8 cellular contexts compared by ENCODE assay signal in the genomic region with DNA sequence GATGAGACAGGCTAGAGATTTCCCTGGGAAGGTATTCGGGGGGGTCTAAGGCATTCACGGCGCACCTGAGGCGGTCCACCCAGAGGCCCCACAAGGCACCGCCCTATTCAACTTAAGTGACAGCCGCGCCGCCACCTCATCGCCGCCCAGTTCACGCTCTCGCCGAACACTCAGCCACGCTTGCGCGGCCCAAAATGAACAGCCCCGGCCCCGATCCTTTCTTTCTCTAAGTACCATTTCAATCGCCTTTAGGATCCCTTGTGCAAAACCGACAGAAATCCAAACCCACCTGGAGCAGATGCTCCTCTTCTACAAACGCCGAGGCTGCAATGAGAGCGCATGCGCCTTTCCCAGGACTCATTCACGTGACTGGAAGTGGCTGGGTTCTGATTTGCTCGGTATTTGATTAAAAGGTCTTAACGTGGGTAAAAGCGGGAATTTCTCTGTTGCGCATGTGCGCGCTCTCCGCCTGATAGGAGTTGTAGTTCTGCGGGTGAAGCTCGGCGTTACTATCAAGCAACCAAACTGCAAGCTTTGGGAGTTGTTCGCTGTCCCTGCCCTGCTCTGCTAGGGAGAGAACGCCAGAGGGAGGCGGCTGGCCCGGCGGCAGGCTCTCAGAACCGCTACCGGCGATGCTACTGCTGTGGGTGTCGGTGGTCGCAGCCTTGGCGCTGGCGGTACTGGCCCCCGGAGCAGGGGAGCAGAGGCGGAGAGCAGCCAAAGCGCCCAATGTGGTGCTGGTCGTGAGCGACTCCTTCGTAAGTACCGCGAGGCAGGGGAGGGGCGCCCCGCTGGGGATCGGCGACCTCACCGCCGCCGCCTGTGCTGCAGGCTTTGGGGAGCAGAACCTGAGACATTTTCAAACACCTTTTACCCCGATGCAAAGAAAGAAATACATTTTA. TPM values are rescaled to one million over a fixed set of nuclear protein-coding genes. Genes with fewer than 3 reads are reported as not detected.
DNase-seq lines count a peak whose midpoint lies in the region; ATAC-seq and TF ChIP-seq lines count a peak whose summit lies in the region.

A gene with protein sequence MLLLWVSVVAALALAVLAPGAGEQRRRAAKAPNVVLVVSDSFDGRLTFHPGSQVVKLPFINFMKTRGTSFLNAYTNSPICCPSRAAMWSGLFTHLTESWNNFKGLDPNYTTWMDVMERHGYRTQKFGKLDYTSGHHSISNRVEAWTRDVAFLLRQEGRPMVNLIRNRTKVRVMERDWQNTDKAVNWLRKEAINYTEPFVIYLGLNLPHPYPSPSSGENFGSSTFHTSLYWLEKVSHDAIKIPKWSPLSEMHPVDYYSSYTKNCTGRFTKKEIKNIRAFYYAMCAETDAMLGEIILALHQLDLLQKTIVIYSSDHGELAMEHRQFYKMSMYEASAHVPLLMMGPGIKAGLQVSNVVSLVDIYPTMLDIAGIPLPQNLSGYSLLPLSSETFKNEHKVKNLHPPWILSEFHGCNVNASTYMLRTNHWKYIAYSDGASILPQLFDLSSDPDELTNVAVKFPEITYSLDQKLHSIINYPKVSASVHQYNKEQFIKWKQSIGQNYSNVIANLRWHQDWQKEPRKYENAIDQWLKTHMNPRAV (plus strand): TSS at position 455 of the 902 bp plus-strand sequence. CDS start 178 bp downstream, at position 633.
A gene (minus strand): TSS at position 331 of the 902 bp plus-strand sequence. CDS start 7,827 bp downstream, outside the sequence.

- no peaks in the 10 kb centered on the region for H4K20me1 ChIP-seq in SK-N-SH (ENCODE audit: insufficient read depth)
- no peaks in the 10 kb centered on the region for H4K20me1 ChIP-seq in osteoblast (ENCODE audit: insufficient read depth, low read length)

- H3K9ac ChIP-seq in SK-N-SH = peak within 1 kb of the TSS; percentile 67

- 0 out of 4 replicates have a peak, but pooled peaks of 1 of the 2 experiments have one; percentile 32 for TF ChIP-seq EP300 in SK-N-SH (IDR thresholded peaks at IDR 0.05; ENCODE audit: borderline replicate concordance in 1 of 2, low read depth in 1 of 2, low read length in 1 of 2)

- H3K27me3 ChIP-seq in SK-N-SH (ENCODE audit: insufficient read depth) (no peaks in the 10 kb centered on the region), osteoblast (ENCODE audit: insufficient read depth, low read length) (no peaks in the 10 kb centered on the region), thymus (ENCODE audit: control insufficient read depth, insufficient read depth) (no peaks in the 10 kb centered on the region)

- POLR2A ChIA-PET in GM10248 (lab: Yijun Ruan, JAX) = interaction anchor here (0.6 to 1.0 kb wide), 2 partner anchors 67 to 224 kb away, joined by 4 read pairs; no protein-coding TSS in a partner anchor
- POLR2A ChIA-PET in SK-N-SH (lab: Yijun Ruan, JAX) = interaction anchor here (1.0 kb wide), 1 partner anchor 9 kb away, joined by 3 read pairs; no protein-coding TSS in a partner anchor

- peak; percentile 91 for DNase-seq in GM10248 (ENCODE audit: extremely low spot score)
- DNase-seq in NCI-H1048 (lab: John Stamatoyannopoulos, UW) = peak; percentile 95
- DNase-seq in SK-N-SH = peak; percentile 92
- DNase-seq in glutamatergic neuron = peak; percentile 88
- peak; percentile 96 for DNase-seq in osteoblast (ENCODE audit: insufficient read length, low spot score, missing footprints)

- peaks cover 55% of the 10 kb centered on the region for H3K79me2 ChIP-seq in SK-N-SH (ENCODE audit: insufficient read depth)
- peaks cover 72% of the 10 kb centered on the region for H3K79me2 ChIP-seq in osteoblast (ENCODE audit: insufficient read depth, low read length)

- peak within 1 kb of the TSS; percentile 98 for H3K27ac Mint-ChIP-seq in activated naive CD8-positive, alpha-beta T cell
- H3K27ac Mint-ChIP-seq in glutamatergic neuron (ENCODE audit: unreplicated experiment) = peak within 1 kb of the TSS; percentile 99

- H3K4me2 ChIP-seq in SK-N-SH = peak within 1 kb of the TSS; percentile 77
- peak within 1 kb of the TSS; percentile 82 for H3K4me2 ChIP-seq in osteoblast (ENCODE audit: insufficient read depth, low read length)

- H3K4me3 ChIP-seq in SK-N-SH (ENCODE audit: low read depth in 2 of 2, low read length in 1 of 2) = peak within 1 kb of the TSS; percentile 81 to 92
- peak within 1 kb of the TSS; percentile 93 for H3K4me3 ChIP-seq in osteoblast (ENCODE audit: insufficient read depth, low read length)
- H3K4me3 ChIP-seq in thymus (ENCODE audit: low read length) = peak within 1 kb of the TSS; percentile 68

- TF ChIP-seq RAD21 in SK-N-SH (IDR thresholded peaks at IDR 0.05; ENCODE audit: low read length) = peak; percentile 13; the same call in 1 of the 2 replicates

- H3K9me2 ChIP-seq in SK-N-SH = no peaks in the 10 kb centered on the region

- 0% methylated on average over 43 of the region's 63 CpGs for WGBS in SK-N-SH (ENCODE audit: low lambda C conversion rate)
- under 1% methylated on average over 62 of the region's 63 CpGs for WGBS in thymus

- no peaks in the 10 kb centered on the region for H3K9me3 ChIP-seq in SK-N-SH
- H3K9me3 ChIP-seq in osteoblast (ENCODE audit: low read depth, low read length) = no peaks in the 10 kb centered on the region
- no peaks in the 10 kb centered on the region for H3K9me3 ChIP-seq in thymus (ENCODE audit: control insufficient read depth)

- H3K36me3 Mint-ChIP-seq in activated naive CD8-positive, alpha-beta T cell = peaks cover 8% of the 10 kb centered on the region
- H3K36me3 Mint-ChIP-seq in glutamatergic neuron (ENCODE audit: unreplicated experiment) = no peaks in the 10 kb centered on the region

- H3K27ac ChIP-seq in SK-N-SH (ENCODE audit: low read depth in 2 of 2, low read length in 1 of 2) (peak within 1 kb of the TSS; percentile 68 to 80), osteoblast (ENCODE audit: low read depth, low read length) (peak within 1 kb of the TSS; percentile 88), thymus (ENCODE audit: low read depth) (peak within 1 kb of the TSS; percentile 93)

- CTCF ChIA-PET in GM10248 (lab: Yijun Ruan, JAX) (interaction anchor here (0.9 to 1.1 kb wide), 3 partner anchors 9 to 292 kb away, joined by 3 read pairs; no protein-coding TSS in a partner anchor), SK-N-SH (lab: Yijun Ruan, JAX) (interaction anchor here (0.6 kb wide), 1 partner anchor 9 kb away, joined by 3 read pairs; no protein-coding TSS in a partner anchor)

- H3F3A ChIP-seq in SK-N-SH (replicated peaks; ENCODE audit: insufficient read depth) = no peaks in the 10 kb centered on the region

- peak within 1 kb of the TSS; percentile 96 for H3K4me3 Mint-ChIP-seq in activated naive CD8-positive, alpha-beta T cell
- H3K4me3 Mint-ChIP-seq in glutamatergic neuron (ENCODE audit: unreplicated experiment) = peak within 1 kb of the TSS; percentile 95

- peaks cover 9 to 21% of the 10 kb centered on the region in 2 experiments for H3K36me3 ChIP-seq in SK-N-SH (replicated peaks in 1 of 2; ENCODE audit: control insufficient read depth in 1 of 2, insufficient read depth in 2 of 2, low read length in 1 of 2)
- peaks cover 10% of the 10 kb centered on the region for H3K36me3 ChIP-seq in osteoblast (ENCODE audit: insufficient read depth, low read length)
- H3K36me3 ChIP-seq in thymus (ENCODE audit: control insufficient read depth, insufficient read depth) = no peaks in the 10 kb centered on the region

- peak within 1 kb of the TSS; percentile 92 for H2AFZ ChIP-seq in SK-N-SH (ENCODE audit: low read depth)
- peak within 1 kb of the TSS; percentile 97 for H2AFZ ChIP-seq in osteoblast (ENCODE audit: low read length)

- no peaks in the 10 kb centered on the region for H3K27me3 Mint-ChIP-seq in activated naive CD8-positive, alpha-beta T cell
- peaks cover 4% of the 10 kb centered on the region for H3K27me3 Mint-ChIP-seq in glutamatergic neuron (ENCODE audit: unreplicated experiment)

- H3K4me1 Mint-ChIP-seq in activated naive CD8-positive, alpha-beta T cell (ENCODE audit: low read depth) = peaks cover 45% of the 10 kb centered on the region
- H3K4me1 Mint-ChIP-seq in glutamatergic neuron (ENCODE audit: low read depth, unreplicated experiment) = peaks cover 19% of the 10 kb centered on the region

- H3K9me3 Mint-ChIP-seq in activated naive CD8-positive, alpha-beta T cell (ENCODE audit: low read depth) = no peaks in the 10 kb centered on the region
- peaks cover 8% of the 10 kb centered on the region for H3K9me3 Mint-ChIP-seq in glutamatergic neuron (ENCODE audit: unreplicated experiment)

- TF ChIP-seq CTCF in GM10248 (IDR thresholded peaks at IDR 0.05; ENCODE audit: control extremely low read depth, extremely low read depth, low read depth, missing control alignments) = peak; percentile 11
- peak; percentile 44 for TF ChIP-seq CTCF in SK-N-SH (IDR thresholded peaks at IDR 0.05)
- peak; percentile 23 for TF ChIP-seq CTCF in glutamatergic neuron (IDR thresholded peaks at IDR 0.05; ENCODE audit: partially characterized antibody, unreplicated experiment)
- TF ChIP-seq CTCF in osteoblast (IDR thresholded peaks at IDR 0.05; ENCODE audit: extremely low read depth, low read depth, low read length) = peak; percentile 45

- ATAC-seq in HG02588 (IDR thresholded peaks at IDR 0.05; ENCODE audit: unreplicated experiment) = peak; percentile 90

- H3K4me1 ChIP-seq in SK-N-SH (ENCODE audit: control insufficient read depth in 1 of 2, insufficient read depth in 2 of 2, low read depth in 1 of 2, low read length in 1 of 2) (peaks cover 10 to 16% of the 10 kb centered on the region in 2 experiments; a peak in 3 of 4 replicates), osteoblast (ENCODE audit: insufficient read depth, low read length) (peaks cover 22% of the 10 kb centered on the region), thymus (ENCODE audit: control insufficient read depth, insufficient read depth, low read length) (peaks cover 3% of the 10 kb centered on the region)

TF ChIP-seq in SK-N-SH, 30 proteins besides CTCF, POLR2A, EP300 and RAD21 (continues in another document):
- peak; percentile 89 for TF ChIP-seq MXI1 (IDR thresholded peaks at IDR 0.05; ENCODE audit: low read depth, low read length)
- TF ChIP-seq, protein P1, sequence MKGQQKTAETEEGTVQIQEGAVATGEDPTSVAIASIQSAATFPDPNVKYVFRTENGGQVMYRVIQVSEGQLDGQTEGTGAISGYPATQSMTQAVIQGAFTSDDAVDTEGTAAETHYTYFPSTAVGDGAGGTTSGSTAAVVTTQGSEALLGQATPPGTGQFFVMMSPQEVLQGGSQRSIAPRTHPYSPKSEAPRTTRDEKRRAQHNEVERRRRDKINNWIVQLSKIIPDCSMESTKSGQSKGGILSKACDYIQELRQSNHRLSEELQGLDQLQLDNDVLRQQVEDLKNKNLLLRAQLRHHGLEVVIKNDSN (IDR thresholded peaks at IDR 0.05; ENCODE audit: borderline replicate concordance, low read depth) = peak; percentile 94
- no peak for TF ChIP-seq TCF12 (IDR thresholded peaks at IDR 0.05)

RNA-seq across cellular contexts. Expression of the first gene that starts in this region (rescaled TPM):
- polyA plus RNA-seq in SK-N-SH (2012; rRNA removed) (5.6 and 6.9 TPM in 2 replicates), thymus (5.3 TPM)
- polyA plus RNA-seq in SK-N-SH (2012; cell fraction: cytosol; rRNA removed) = 7.9 and 8.4 TPM in 2 replicates
- 3.2 and 4.6 TPM in 2 replicates for polyA plus RNA-seq in SK-N-SH (2012; cell fraction: nucleus; rRNA removed)
- total RNA-seq in glutamatergic neuron (ENCODE audit: unreplicated experiment) (5.5 TPM), osteoblast (10.5 and 13.0 TPM in 2 replicates)

RNA-seq across cellular contexts. Expression of the second gene that starts in this region (rescaled TPM):
- polyA plus RNA-seq in SK-N-SH (2012; rRNA removed) (27.4 and 47.5 TPM in 2 replicates), thymus (37.5 TPM)
- polyA plus RNA-seq in SK-N-SH (2012; cell fraction: cytosol; rRNA removed) = 31.0 and 31.2 TPM in 2 replicates
- polyA plus RNA-seq in SK-N-SH (2012; cell fraction: nucleus; rRNA removed) = 37.1 and 105 TPM in 2 replicates
- total RNA-seq in glutamatergic neuron (ENCODE audit: unreplicated experiment) (163 TPM), osteoblast (177 and 195 TPM in 2 replicates)

Comparison
In these comparisons a context has a peak if more than half of its experiments do, and no peak if none do; other contexts are left out.
1. Peak in every context shown above with its lines: DNase-seq, ATAC-seq, H3K4me3 ChIP-seq and H3K27ac ChIP-seq.